In genomic region chr5:151239237-151239861, GRCh38 we compare ENCODE assay signal across 8 cellular contexts. TPM values are rescaled to one million over a fixed set of nuclear protein-coding genes. Genes with fewer than 3 reads are reported as not detected.
DNase-seq lines count a peak whose midpoint lies in the region; ATAC-seq and TF ChIP-seq lines count a peak whose summit lies in the region.

No MANE protein-coding gene starts in this region.

- peaks cover 17% of the 10 kb centered on the region for H3K4me1 Mint-ChIP-seq in T-helper 17 cell
- peaks cover 62 to 86% of the 10 kb centered on the region in 2 donors for H3K4me1 Mint-ChIP-seq in stimulated activated naive B cell treated with anti-CD40 and anti-IgM and Interleukin-4, amounts not matched to agents 10 μg/mL and 1 μg/mL and 100 μg/mL, for 72 hours

- peaks cover 0 to 3% of the 10 kb centered on the region in 2 donors for H3K9me3 Mint-ChIP-seq in stimulated activated naive B cell treated with anti-CD40 and anti-IgM and Interleukin-4, amounts not matched to agents 10 μg/mL and 1 μg/mL and 100 μg/mL, for 72 hours

- peaks cover 0 to 13% (median 5%) of the 10 kb centered on the region in 11 experiments; a peak in 9 of 22 replicates for H3K9me3 ChIP-seq in BLaER1 treated with 17β-estradiol and CSF1 and Interleukin-3, amounts not matched to agents 10 nM and 100 nM (replicated peaks in 1 of 11)
- H3K9me3 ChIP-seq in T-helper 17 cell (ENCODE audit: control insufficient read depth, low read length, poor library complexity, severe bottlenecking), result no peaks in the 10 kb centered on the region
- no peaks in the 10 kb centered on the region for H3K9me3 ChIP-seq in lower lobe of right lung

- no peaks in the 10 kb centered on the region for H4K20me1 ChIP-seq in BLaER1 treated with 17β-estradiol and CSF1 and Interleukin-3, amounts not matched to agents 10 nM and 100 nM

- intact Hi-C loops in lower lobe of right lung (cut with DNase I), result no loop called here

- DNase-seq in HuH-7.5 (ENCODE audit: low spot score) (peak; percentile 50), T-helper 17 cell (peak; percentile 21 to 52 (median 24)), dermis microvascular lymphatic vessel endothelial cell (ENCODE audit: low read depth in 2 of 2) (peak; percentile 36 to 66), lower lobe of right lung (peak; percentile 88), NCI-H1694 (lab: John Stamatoyannopoulos, UW) (no peak)
- DNase-seq in stimulated activated naive B cell treated with anti-CD40 and anti-IgM and Interleukin-4, amounts not matched to agents 10 μg/mL and 1 μg/mL and 100 μg/mL, for 72 hours, result no peak

- no peaks in the 10 kb centered on the region for H3K36me3 ChIP-seq in BLaER1 treated with 17β-estradiol and CSF1 and Interleukin-3, amounts not matched to agents 10 nM and 100 nM
- no peaks in the 10 kb centered on the region for H3K36me3 ChIP-seq in lower lobe of right lung

- H3K27me3 Mint-ChIP-seq in T-helper 17 cell, result no peaks in the 10 kb centered on the region
- H3K27me3 Mint-ChIP-seq in stimulated activated naive B cell treated with anti-CD40 and anti-IgM and Interleukin-4, amounts not matched to agents 10 μg/mL and 1 μg/mL and 100 μg/mL, for 72 hours, result no peaks in the 10 kb centered on the region

- H3K27ac Mint-ChIP-seq in T-helper 17 cell, result no peak overlapping the region
- H3K27ac Mint-ChIP-seq in stimulated activated naive B cell treated with anti-CD40 and anti-IgM and Interleukin-4, amounts not matched to agents 10 μg/mL and 1 μg/mL and 100 μg/mL, for 72 hours, result peak overlapping the region; percentile 85

- H3K27me3 ChIP-seq in BLaER1 treated with 17β-estradiol and CSF1 and Interleukin-3, amounts not matched to agents 10 nM and 100 nM, result no peaks in the 10 kb centered on the region
- no peaks in the 10 kb centered on the region for H3K27me3 ChIP-seq in lower lobe of right lung (ENCODE audit: low read depth)

- no peaks in the 10 kb centered on the region for H3K36me3 Mint-ChIP-seq in T-helper 17 cell (ENCODE audit: low read depth)
- H3K36me3 Mint-ChIP-seq in stimulated activated naive B cell treated with anti-CD40 and anti-IgM and Interleukin-4, amounts not matched to agents 10 μg/mL and 1 μg/mL and 100 μg/mL, for 72 hours, result peaks cover 2 to 3% of the 10 kb centered on the region in 2 donors

- ATAC-seq in GM18502 (IDR thresholded peaks at IDR 0.05; ENCODE audit: poor library complexity, unreplicated experiment) (peak; percentile 43), T-helper 17 cell (peak; percentile 73), lower lobe of right lung (peak in 1 of 2 donors; percentile 79)
- ATAC-seq in stimulated activated naive B cell treated with anti-CD40 and anti-IgM and Interleukin-4, amounts not matched to agents 10 μg/mL and 1 μg/mL and 100 μg/mL, for 72 hours (replicated peaks), result peak in 1 of 2 donors; percentile 39

- peak; percentile 95 for TF ChIP-seq CTCF in lower lobe of right lung (IDR thresholded peaks at IDR 0.05)

- H3K4me2 ChIP-seq in BLaER1 treated with 17β-estradiol and CSF1 and Interleukin-3, amounts not matched to agents 10 nM and 100 nM, result peak overlapping the region; percentile 85 to 98 (median 93)

- peak overlapping the region; percentile 42 to 65 (median 52) for H3K4me3 ChIP-seq in BLaER1 treated with 17β-estradiol and CSF1 and Interleukin-3, amounts not matched to agents 10 nM and 100 nM
- H3K4me3 ChIP-seq in lower lobe of right lung, result peak overlapping the region; percentile 24

- H3K4me3 Mint-ChIP-seq in T-helper 17 cell, result no peak overlapping the region
- H3K4me3 Mint-ChIP-seq in stimulated activated naive B cell treated with anti-CD40 and anti-IgM and Interleukin-4, amounts not matched to agents 10 μg/mL and 1 μg/mL and 100 μg/mL, for 72 hours, result peak overlapping the region; percentile 76 to 83

- H3K27ac ChIP-seq in BLaER1 treated with 17β-estradiol and CSF1 and Interleukin-3, amounts not matched to agents 10 nM and 100 nM, result peak overlapping the region in 7 of 11 experiments; percentile 72 to 87 (median 78); a peak in 8 of 22 replicates
- H3K27ac ChIP-seq in lower lobe of right lung, result no peak overlapping the region

- peaks cover 52 to 83% (median 71%) of the 10 kb centered on the region in 10 experiments for H3K4me1 ChIP-seq in BLaER1 treated with 17β-estradiol and CSF1 and Interleukin-3, amounts not matched to agents 10 nM and 100 nM
- peaks cover 18% of the 10 kb centered on the region for H3K4me1 ChIP-seq in lower lobe of right lung

- peak overlapping the region in 10 of 11 experiments; percentile 60 to 76 (median 70); a peak in 15 of 22 replicates for H3K9ac ChIP-seq in BLaER1 treated with 17β-estradiol and CSF1 and Interleukin-3, amounts not matched to agents 10 nM and 100 nM

RNA-seq across cellular contexts. Expression of gene GM2A, which starts 13.6 kb away (rescaled TPM):
- total RNA-seq in T-helper 17 cell (10 to 100 TPM in 1 of 2 donors, 1 to 10 TPM in 1; 6.0 to 13.4 TPM), dermis microvascular lymphatic vessel endothelial cell (9.2 and 14.7 TPM in 2 replicates), lower lobe of right lung (129 TPM)

RNA-seq across cellular contexts. Expression of gene CCDC69, which starts 15.5 kb away (rescaled TPM):
- 10 to 100 TPM; 74.7 to 82.5 TPM for total RNA-seq in T-helper 17 cell
- total RNA-seq in dermis microvascular lymphatic vessel endothelial cell, result 3.4 and 3.5 TPM in 2 replicates
- total RNA-seq in lower lobe of right lung, result 79.0 TPM

Comparison
In these comparisons a context has a peak if more than half of its experiments do, and no peak if none do; other contexts are left out.
1. DNase-seq: peak in HuH-7.5 (single experiment), T-helper 17 cell (3 of 3), dermis microvascular lymphatic vessel endothelial cell (2 of 2) and lower lobe of right lung (single experiment); none in stimulated activated naive B cell treated with anti-CD40 and anti-IgM and Interleukin-4, amounts not matched to agents 10 μg/mL and 1 μg/mL and 100 μg/mL, for 72 hours (single experiment) and NCI-H1694 (single experiment).
2. RNA of gene CCDC69, which starts 15.5 kb away (total RNA-seq): 74.7 to 82.5 TPM in T-helper 17 cell and 79.0 TPM in lower lobe of right lung (single experiment); 3.4 to 3.5 TPM in dermis microvascular lymphatic vessel endothelial cell; every median in the first group is over 10 times any median in the second.